ENCODE assay signal across 8 cellular contexts in the genomic region with DNA sequence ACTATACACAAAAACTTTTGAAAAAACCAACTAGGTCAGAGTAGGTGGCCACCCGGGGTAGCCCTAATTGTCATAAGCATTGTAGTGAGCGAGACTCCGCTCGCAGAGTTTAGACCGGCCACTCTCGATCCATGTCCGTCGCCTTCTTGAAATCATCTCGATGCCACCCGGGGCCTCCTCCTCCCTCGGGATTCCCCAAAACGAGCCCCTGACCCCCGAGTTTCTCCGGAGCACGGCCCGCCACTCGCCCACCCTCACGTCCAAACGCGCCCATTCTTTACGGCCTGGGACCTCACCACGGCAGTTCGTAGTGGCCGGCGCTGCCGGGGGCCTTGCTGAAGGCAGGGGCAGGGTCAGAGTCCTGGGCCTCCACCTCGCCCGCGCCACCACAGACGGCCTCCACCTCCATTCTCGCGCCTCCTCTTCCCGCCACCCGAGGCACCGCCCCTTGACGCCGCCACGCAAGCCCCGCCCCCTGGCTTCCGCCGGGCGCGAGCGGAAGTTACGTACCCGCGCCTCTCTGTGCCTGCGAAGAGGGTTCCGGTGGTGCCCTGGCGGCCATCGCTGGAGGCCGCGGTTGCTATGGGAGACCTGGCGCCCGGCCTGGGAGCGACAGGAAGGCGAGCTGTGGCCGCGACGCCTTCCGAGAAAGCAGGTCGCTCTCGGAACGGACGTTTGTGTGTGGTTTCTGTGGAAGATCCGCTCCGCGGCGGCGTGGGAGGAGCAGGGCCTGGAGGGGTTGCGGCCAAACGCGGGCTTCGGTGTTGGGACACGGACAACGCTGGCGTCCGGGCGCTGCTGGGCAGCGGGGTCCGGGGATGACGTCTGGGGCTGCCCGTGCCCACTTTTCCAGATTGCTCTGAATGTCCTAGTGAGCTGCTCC. TPM values are rescaled to one million over a fixed set of nuclear protein-coding genes. Genes with fewer than 3 reads are reported as not detected.
A peak's percentile ranks its signal among the peaks of the same experiment; 100 is the strongest.
DNase-seq lines count a peak whose midpoint lies in the region; ATAC-seq and TF ChIP-seq lines count a peak whose summit lies in the region.

A gene (minus strand): TSS at position 425 of the 883 bp plus-strand sequence. CDS start 16 bp downstream, at position 409.

- H3K27ac Mint-ChIP-seq in T-helper 17 cell: peak within 1 kb of the TSS; percentile 91

- intact Hi-C loops in uterus (cut with DNase I; ENCODE audit: low total_unique reads): no loop called here

- H3K4me3 Mint-ChIP-seq in T-helper 17 cell: peak within 1 kb of the TSS; percentile 96

- peaks cover 5% of the 10 kb centered on the region for H3K4me1 Mint-ChIP-seq in T-helper 17 cell

- no peaks in the 10 kb centered on the region for H3K27me3 Mint-ChIP-seq in T-helper 17 cell

- H3K27ac ChIP-seq in angular gyrus (ENCODE audit: low read depth, low read length) (peak within 1 kb of the TSS; percentile 96), right atrium auricular region (peak within 1 kb of the TSS; percentile 91 to 96), uterus (peak within 1 kb of the TSS; percentile 88 to 92)

- H3K27me3 ChIP-seq in right atrium auricular region (no peaks in the 10 kb centered on the region), uterus (no peaks in the 10 kb centered on the region)

- in situ Hi-C loops in GM13976 (cut with MboI; ENCODE audit: low sequenced_read_pairs, unreplicated experiment): no loop called here

- DNase-seq in GM13976 (ENCODE audit: low spot score): peak; percentile 99
- DNase-seq in NCI-H1694 (lab: John Stamatoyannopoulos, UW): peak; percentile 85
- DNase-seq in T-helper 17 cell: peak; percentile 95 to 99 (median 95)
- peak; percentile 97 for DNase-seq in right atrium auricular region (ENCODE audit: low spot score)
- peak; percentile 83 for DNase-seq in pulmonary artery endothelial cell (ENCODE audit: low read depth, low spot score)
- peak; percentile 95 to 98 for DNase-seq in uterus

- ATAC-seq in HG02870 (IDR thresholded peaks at IDR 0.05; ENCODE audit: unreplicated experiment) (peak; percentile 84), T-helper 17 cell (peak; percentile 96)

- TF ChIP-seq CTCF in GM13976 (IDR thresholded peaks at IDR 0.05; ENCODE audit: borderline replicate concordance, control extremely low read depth, extremely low read depth, insufficient read depth, missing control alignments): no peak
- peak in 1 of 2 donors; percentile 49 for TF ChIP-seq CTCF in right atrium auricular region (IDR thresholded peaks at IDR 0.05)
- TF ChIP-seq CTCF in uterus (IDR thresholded peaks at IDR 0.05): peak in 3 of 4 experiments; percentile 36 to 81 (median 64)

- H3K9me3 ChIP-seq in T-helper 17 cell (ENCODE audit: control insufficient read depth, low read length, poor library complexity, severe bottlenecking): no peaks in the 10 kb centered on the region
- H3K9me3 ChIP-seq in right atrium auricular region: no peaks in the 10 kb centered on the region
- no peaks in the 10 kb centered on the region for H3K9me3 ChIP-seq in uterus

- peaks cover 0 to 34% of the 10 kb centered on the region in 2 donors for H3K4me1 ChIP-seq in right atrium auricular region
- peaks cover 0 to 8% of the 10 kb centered on the region in 2 donors for H3K4me1 ChIP-seq in uterus

- peak within 1 kb of the TSS; percentile 60 to 81 for H3K4me3 ChIP-seq in right atrium auricular region
- peak within 1 kb of the TSS; percentile 79 to 80 for H3K4me3 ChIP-seq in uterus

- H3K36me3 ChIP-seq in right atrium auricular region: peaks cover 20% of the 10 kb centered on the region
- no peaks in the 10 kb centered on the region for H3K36me3 ChIP-seq in uterus

- H3K36me3 Mint-ChIP-seq in T-helper 17 cell (ENCODE audit: low read depth): peaks cover 6% of the 10 kb centered on the region

- peak; percentile 72 to 90 for TF ChIP-seq POLR2A in uterus (IDR thresholded peaks at IDR 0.05)

RNA-seq across cellular contexts. Expression of the gene that starts here (rescaled TPM):
- 10 to 100 TPM in 1 of 2 donors, 1 to 10 TPM in 1; 9.5 to 12.4 TPM for total RNA-seq in T-helper 17 cell
- total RNA-seq in right atrium auricular region: 1 to 10 TPM; 6.0 to 8.5 TPM
- total RNA-seq in pulmonary artery endothelial cell: 32.7 and 44.4 TPM in 2 replicates
- 10 to 100 TPM in 3 of 4 donors, 1 to 10 TPM in 1; 4.9 to 31.4 (median 19.2) TPM for total RNA-seq in uterus

Comparison
In these comparisons a context has a peak if more than half of its experiments do, and no peak if none do; other contexts are left out.
1. Peak in every context shown above with its lines: DNase-seq, ATAC-seq, H3K4me3 ChIP-seq and H3K27ac ChIP-seq.